25 cellular contexts compared by ENCODE assay signal in the genomic region with DNA sequence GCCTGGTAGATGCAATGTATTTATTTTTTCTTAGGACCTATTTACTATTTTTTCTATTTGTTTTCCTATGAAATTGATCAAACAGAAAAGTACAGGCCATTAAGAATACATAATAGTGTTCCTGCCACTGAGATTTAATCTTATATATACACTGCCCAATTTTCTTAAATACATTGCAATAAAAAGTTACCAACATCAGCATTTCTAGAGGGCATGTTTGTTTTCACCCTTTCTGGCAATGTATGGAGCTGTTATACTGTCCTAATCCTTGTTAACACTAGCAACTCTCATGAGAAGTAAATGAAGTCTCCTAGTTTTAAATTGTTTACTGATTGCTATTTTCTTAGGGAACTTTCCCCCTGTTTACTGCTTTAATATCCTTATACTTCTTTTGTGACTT.
"Had no signal": no experiment of that assay in that cellular context is flagged by ENCODE, and none has a peak within 500 bp of the region (broad histone marks: within the 10 kb centered on the region; RNA-seq: fewer than 3 reads in every experiment).

No MANE protein-coding gene starts in this region.

- H3K4me3 ChIP-seq: colonic mucosa, coronary artery, dorsolateral prefrontal cortex, esophagus muscularis mucosa, esophagus squamous epithelium, gastrocnemius medialis, gastroesophageal sphincter, heart left ventricle, heart right ventricle, hepatocyte had no signal

- ATAC-seq: effector memory CD8-positive, alpha-beta T cell; esophagus mucosa; foreskin keratinocyte; gastrocnemius medialis; gastroesophageal sphincter; heart left ventricle; heart right ventricle had no signal

- DNase-seq: colonic mucosa; cortex of kidney; dermis blood vessel endothelial cell; dorsolateral prefrontal cortex; effector CD4-positive, alpha-beta T cell; effector CD8-positive, alpha-beta T cell; effector memory CD4-positive, alpha-beta T cell; effector memory CD8-positive, alpha-beta T cell; endodermal cell; erythroblast; esophagus squamous epithelium; foreskin fibroblast; foreskin keratinocyte; foreskin melanocyte; gastrocnemius medialis; glutamatergic neuron; head of caudate nucleus; heart left ventricle; heart right ventricle had no signal

- H3K27ac ChIP-seq: colonic mucosa, coronary artery, dorsolateral prefrontal cortex, epithelial cell of prostate, esophagus muscularis mucosa, esophagus squamous epithelium, foreskin keratinocyte, gastrocnemius medialis, gastroesophageal sphincter, heart left ventricle, heart right ventricle, hepatocyte had no signal
